In the genomic region with DNA sequence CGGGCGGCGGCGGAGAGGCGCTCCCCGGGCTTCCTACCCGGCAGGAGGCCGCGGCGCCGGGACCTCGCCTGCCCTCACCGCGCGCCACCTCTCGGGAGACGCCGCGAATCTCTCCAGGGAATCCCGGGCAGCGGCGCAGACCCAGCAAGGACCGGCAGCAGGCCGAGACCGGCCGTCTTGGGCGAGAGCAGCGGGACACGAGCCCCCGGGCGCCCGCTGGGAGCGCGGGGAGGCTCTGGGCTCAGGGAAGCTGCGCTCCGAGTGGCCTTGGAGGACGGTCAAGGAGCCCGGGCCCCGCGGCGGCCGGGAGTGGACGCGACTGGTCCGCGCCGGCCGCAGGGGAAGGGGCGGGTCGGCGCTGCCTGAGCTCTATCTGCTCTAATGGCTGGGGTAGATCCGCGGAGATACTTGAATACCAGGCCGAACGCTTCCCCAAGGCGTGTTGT, we compare ENCODE assay signal across 8 cellular contexts. TPM values are rescaled to one million over a fixed set of nuclear protein-coding genes. Genes with fewer than 3 reads are reported as not detected.
DNase-seq lines count a peak whose midpoint lies in the region; ATAC-seq and TF ChIP-seq lines count a peak whose summit lies in the region.

No MANE protein-coding gene starts in this region.

- peaks cover 6% of the 10 kb centered on the region for H3K4me1 ChIP-seq in CD4-positive, alpha-beta memory T cell (ENCODE audit: insufficient read depth, low read length)
- peaks cover 3 to 7% of the 10 kb centered on the region in 2 donors for H3K4me1 ChIP-seq in esophagus (ENCODE audit: control insufficient read depth in 2 of 2, insufficient read depth in 2 of 2, low read length in 1 of 2)

- no peak overlapping the region for H3K4me2 ChIP-seq in neural cell (ENCODE audit: low read length)

- H3K27ac ChIP-seq in CD4-positive, alpha-beta memory T cell (ENCODE audit: low read depth, low read length), result no peak overlapping the region
- H3K27ac ChIP-seq in esophagus (ENCODE audit: low read depth in 2 of 2, low read length in 1 of 2), result no peak overlapping the region
- H3K27ac ChIP-seq in neural cell (ENCODE audit: low read length), result no peak overlapping the region

- ATAC-seq in GM19467 (IDR thresholded peaks at IDR 0.05; ENCODE audit: unreplicated experiment) (peak; percentile 15), HG02885 (IDR thresholded peaks at IDR 0.05; ENCODE audit: poor library complexity, unreplicated experiment) (no peak)

- H3K4me3 Mint-ChIP-seq in CD4-positive, alpha-beta memory T cell, result peak overlapping the region in 6 of 8 donors; percentile 67 to 82 (median 72)

- H3K36me3 ChIP-seq in CD4-positive, alpha-beta memory T cell (ENCODE audit: insufficient read depth, low read length), result no peaks in the 10 kb centered on the region
- no peaks in the 10 kb centered on the region for H3K36me3 ChIP-seq in esophagus (ENCODE audit: control insufficient read depth in 2 of 2, insufficient read depth in 2 of 2, low read length in 1 of 2)
- H3K36me3 ChIP-seq in neural cell (ENCODE audit: insufficient read depth, low read length), result no peaks in the 10 kb centered on the region

- no peaks in the 10 kb centered on the region for H3K36me3 Mint-ChIP-seq in CD4-positive, alpha-beta memory T cell

- POLR2A ChIA-PET in CD4-positive, alpha-beta memory T cell (lab: Charles Lee; ENCODE audit: partially characterized antibody), result no interaction called here

- H3K9me3 ChIP-seq in CD4-positive, alpha-beta memory T cell (ENCODE audit: control insufficient read depth in 1 of 2, low read length in 2 of 2), result no peaks in the 10 kb centered on the region
- peaks cover 0 to 3% of the 10 kb centered on the region in 2 donors for H3K9me3 ChIP-seq in esophagus (ENCODE audit: control insufficient read depth in 2 of 2, insufficient read depth in 1 of 2, low read depth in 1 of 2, low read length in 1 of 2)
- H3K9me3 ChIP-seq in neural cell (ENCODE audit: low read length), result no peaks in the 10 kb centered on the region

- intact Hi-C loops in CD4-positive, alpha-beta memory T cell (cut with micrococcal nuclease), result no loop called here

- H3K9me2 ChIP-seq in neural cell (ENCODE audit: insufficient read depth, low read length), result no peaks in the 10 kb centered on the region

- no peak overlapping the region for H2AFZ ChIP-seq in neural cell (ENCODE audit: low read depth, low read length)

- H4K20me1 ChIP-seq in neural cell (ENCODE audit: insufficient read depth), result no peaks in the 10 kb centered on the region

- H3K79me2 ChIP-seq in neural cell (replicated peaks; ENCODE audit: insufficient read depth, low read length), result no peaks in the 10 kb centered on the region

- TF ChIP-seq RAD21 in neural cell (conservative IDR thresholded peaks at IDR 0.05), result no peak

- H3K27me3 ChIP-seq in CD4-positive, alpha-beta memory T cell (ENCODE audit: insufficient read depth, low read length), result peaks cover 48% of the 10 kb centered on the region
- H3K27me3 ChIP-seq in esophagus (ENCODE audit: control insufficient read depth in 1 of 2, insufficient read depth in 2 of 2, low read length in 2 of 2) (peaks cover 6 to 15% of the 10 kb centered on the region in 2 donors), neural cell (ENCODE audit: insufficient read depth, low read depth, low read length) (peaks cover 96% of the 10 kb centered on the region)

- H3K9ac ChIP-seq in neural cell (ENCODE audit: low read length), result no peak overlapping the region

- H3K4me1 Mint-ChIP-seq in CD4-positive, alpha-beta memory T cell, result peaks cover 0 to 16% (median 10%) of the 10 kb centered on the region in 4 donors

- DNase-seq in CD4-positive, alpha-beta memory T cell, result no peak
- DNase-seq in NCI-H510A treated with DMSO at 0.1 percent for 48 hours (lab: John Stamatoyannopoulos, UW), result peak; percentile 21
- DNase-seq in cortex of kidney (lab: John Stamatoyannopoulos, UW), result no peak
- DNase-seq in cerebellum (ENCODE audit: low spot score), result no peak

- H3K27ac Mint-ChIP-seq in CD4-positive, alpha-beta memory T cell, result no peak overlapping the region

- TF ChIP-seq EP300 in neural cell (conservative IDR thresholded peaks at IDR 0.05; ENCODE audit: poor library complexity, severe bottlenecking), result no peak

- peak overlapping the region in 1 of 2 donors; percentile 32 for H3K4me3 ChIP-seq in CD4-positive, alpha-beta memory T cell (ENCODE audit: low read length in 2 of 2)
- H3K4me3 ChIP-seq in esophagus (ENCODE audit: low read depth in 1 of 2, low read length in 2 of 2) (peak overlapping the region; percentile 16 to 45), neural cell (ENCODE audit: low read length) (peak overlapping the region; percentile 60)

- H3K9me3 Mint-ChIP-seq in CD4-positive, alpha-beta memory T cell, result peaks cover 0 to 4% (median 2%) of the 10 kb centered on the region in 8 donors

- CTCF ChIA-PET in CD4-positive, alpha-beta memory T cell (lab: Charles Lee; ENCODE audit: partially characterized antibody), result interaction anchor here (0.8 to 2.0 kb wide), 11 partner anchors 10 to 969 kb away, joined by 3 to 10 read pairs (median 4); no protein-coding TSS in a partner anchor

- WGBS in esophagus, 2 donors, result 6% methylated on average over 54 to 56 of the region's 56 CpGs

- TF ChIP-seq CTCF in neural cell (IDR thresholded peaks at IDR 0.05; ENCODE audit: poor library complexity, severe bottlenecking), result no peak

- peaks cover 43 to 52% of the 10 kb centered on the region in 2 donors for H3K27me3 Mint-ChIP-seq in CD4-positive, alpha-beta memory T cell

- H3F3A ChIP-seq in neural cell (ENCODE audit: insufficient read depth, low read length, poor library complexity, severe bottlenecking), result no peaks in the 10 kb centered on the region

TF ChIP-seq in neural cell, 6 proteins besides CTCF, POLR2A, EP300 and RAD21:
- no peak for TF ChIP-seq POLR2AphosphoS5 (IDR thresholded peaks at IDR 0.05)
- TF ChIP-seq SMC3 (conservative IDR thresholded peaks at IDR 0.05; ENCODE audit: poor library complexity), result no peak
- no peak for TF ChIP-seq MXI1 (conservative IDR thresholded peaks at IDR 0.05; ENCODE audit: poor library complexity, severe bottlenecking)
- no peak for TF ChIP-seq EZH2 (IDR thresholded peaks at IDR 0.05; ENCODE audit: borderline replicate concordance, insufficient read depth, low read length, poor library complexity, severe bottlenecking)
- TF ChIP-seq, protein P1, sequence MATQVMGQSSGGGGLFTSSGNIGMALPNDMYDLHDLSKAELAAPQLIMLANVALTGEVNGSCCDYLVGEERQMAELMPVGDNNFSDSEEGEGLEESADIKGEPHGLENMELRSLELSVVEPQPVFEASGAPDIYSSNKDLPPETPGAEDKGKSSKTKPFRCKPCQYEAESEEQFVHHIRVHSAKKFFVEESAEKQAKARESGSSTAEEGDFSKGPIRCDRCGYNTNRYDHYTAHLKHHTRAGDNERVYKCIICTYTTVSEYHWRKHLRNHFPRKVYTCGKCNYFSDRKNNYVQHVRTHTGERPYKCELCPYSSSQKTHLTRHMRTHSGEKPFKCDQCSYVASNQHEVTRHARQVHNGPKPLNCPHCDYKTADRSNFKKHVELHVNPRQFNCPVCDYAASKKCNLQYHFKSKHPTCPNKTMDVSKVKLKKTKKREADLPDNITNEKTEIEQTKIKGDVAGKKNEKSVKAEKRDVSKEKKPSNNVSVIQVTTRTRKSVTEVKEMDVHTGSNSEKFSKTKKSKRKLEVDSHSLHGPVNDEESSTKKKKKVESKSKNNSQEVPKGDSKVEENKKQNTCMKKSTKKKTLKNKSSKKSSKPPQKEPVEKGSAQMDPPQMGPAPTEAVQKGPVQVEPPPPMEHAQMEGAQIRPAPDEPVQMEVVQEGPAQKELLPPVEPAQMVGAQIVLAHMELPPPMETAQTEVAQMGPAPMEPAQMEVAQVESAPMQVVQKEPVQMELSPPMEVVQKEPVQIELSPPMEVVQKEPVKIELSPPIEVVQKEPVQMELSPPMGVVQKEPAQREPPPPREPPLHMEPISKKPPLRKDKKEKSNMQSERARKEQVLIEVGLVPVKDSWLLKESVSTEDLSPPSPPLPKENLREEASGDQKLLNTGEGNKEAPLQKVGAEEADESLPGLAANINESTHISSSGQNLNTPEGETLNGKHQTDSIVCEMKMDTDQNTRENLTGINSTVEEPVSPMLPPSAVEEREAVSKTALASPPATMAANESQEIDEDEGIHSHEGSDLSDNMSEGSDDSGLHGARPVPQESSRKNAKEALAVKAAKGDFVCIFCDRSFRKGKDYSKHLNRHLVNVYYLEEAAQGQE (IDR thresholded peaks at IDR 0.05; ENCODE audit: borderline replicate concordance), result no peak
- TF ChIP-seq TAF1 (IDR thresholded peaks at IDR 0.05; ENCODE audit: low read depth), result no peak

RNA-seq across cellular contexts. Expression of gene CDX2, which starts 14.7 kb away (rescaled TPM):
- total RNA-seq in CD4-positive, alpha-beta memory T cell, result not detected
- not detected for polyA plus RNA-seq in CD4-positive, alpha-beta memory T cell
- polyA plus RNA-seq in esophagus (under 1 TPM; 0.01 to 0.06 TPM), neural cell (not detected in 2 replicates)
- not detected in 2 replicates for polyA minus RNA-seq in neural cell
- total RNA-seq in cerebellum, result not detected

RNA-seq across cellular contexts. Expression of gene URAD, which starts 34.1 kb away (rescaled TPM):
- total RNA-seq in CD4-positive, alpha-beta memory T cell, result not detected
- polyA plus RNA-seq in CD4-positive, alpha-beta memory T cell, result not detected
- polyA plus RNA-seq in esophagus (not detected), neural cell (not detected in 2 replicates)
- polyA minus RNA-seq in neural cell, result not detected in 2 replicates
- total RNA-seq in cerebellum, result not detected

RNA-seq across cellular contexts. Expression of gene PDX1, which starts 34.6 kb away (rescaled TPM):
- not detected for total RNA-seq in CD4-positive, alpha-beta memory T cell
- not detected for polyA plus RNA-seq in CD4-positive, alpha-beta memory T cell
- polyA plus RNA-seq in esophagus (not detected), neural cell (not detected in 2 replicates)
- polyA minus RNA-seq in neural cell, result not detected in 2 replicates
- not detected for total RNA-seq in cerebellum
